In the genomic region with DNA sequence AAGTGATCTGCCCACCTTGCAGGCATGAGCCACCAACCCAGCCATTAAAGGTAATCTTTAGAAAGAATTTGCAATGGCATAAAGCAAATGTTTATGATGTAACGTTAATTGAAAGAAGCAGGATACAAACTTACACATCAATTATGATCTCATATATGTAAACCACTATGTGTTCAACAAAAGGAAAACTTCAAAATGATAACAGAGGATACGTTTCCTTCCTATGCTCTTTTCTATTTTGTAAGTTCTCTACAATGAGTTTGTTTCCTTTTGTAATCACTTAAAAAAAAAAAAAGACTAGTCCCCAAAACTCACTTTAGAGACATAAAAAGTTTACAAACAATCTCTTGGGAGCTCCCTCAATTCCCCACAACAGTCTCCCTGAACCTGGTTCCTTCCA, we compare ENCODE assay signal across 17 cellular contexts. TPM values are rescaled to one million over a fixed set of nuclear protein-coding genes. Genes with fewer than 3 reads are reported as not detected.
DNase-seq lines count a peak whose midpoint lies in the region; ATAC-seq and TF ChIP-seq lines count a peak whose summit lies in the region.
"Had no signal": no experiment of that assay in that cellular context is flagged by ENCODE, and none has a peak within 500 bp of the region (broad histone marks: within the 10 kb centered on the region; RNA-seq: fewer than 3 reads in every experiment).

No MANE protein-coding gene starts in this region.

- no peak for ATAC-seq in CD4-positive, alpha-beta T cell (ENCODE audit: poor library complexity)
- ATAC-seq in activated B cell treated with CpG ODN at 0.5 μM for 24 hours (ENCODE audit: low read depth) (no peak), naive B cell (ENCODE audit: low read depth in 2 of 2) (no peak), HG02973 (IDR thresholded peaks at IDR 0.05; ENCODE audit: unreplicated experiment) (no peak), GM19397 (IDR thresholded peaks at IDR 0.05; ENCODE audit: unreplicated experiment) (no peak)
- ATAC-seq: gastroesophageal sphincter, left lobe of liver, Right ventricle myocardium inferior had no signal

- POLR2A ChIA-PET in CD4-positive, alpha-beta T cell (lab: Charles Lee): interaction anchor here (0.6 to 3.0 kb wide), 3 partner anchors 19 to 38 kb away, joined by 4 to 25 read pairs (median 15); a partner anchor contains a TSS
- POLR2A ChIA-PET in activated B cell treated with CpG ODN at 0.5 μM for 24 hours (lab: Charles Lee): interaction anchor here (0.5 to 4.8 kb wide), 6 partner anchors 28 to 242 kb away, joined by 3 to 35 read pairs (median 6); a partner anchor contains a TSS

- no peak overlapping the region for H3K27ac ChIP-seq in CD4-positive, alpha-beta T cell (ENCODE audit: low read depth, low read length)
- H3K27ac ChIP-seq: BLaER1, brain microvascular endothelial cell, gastroesophageal sphincter had no signal

- peaks cover 5% of the 10 kb centered on the region for H3K36me3 Mint-ChIP-seq in CD4-positive, alpha-beta T cell (ENCODE audit: low read depth)
- H3K36me3 Mint-ChIP-seq in Calu3 (ENCODE audit: insufficient read depth, unreplicated experiment): peaks cover 46% of the 10 kb centered on the region
- peaks cover 8% of the 10 kb centered on the region for H3K36me3 Mint-ChIP-seq in activated B cell treated with CpG ODN at 0.5 μM for 24 hours (ENCODE audit: low read depth)
- no peaks in the 10 kb centered on the region for H3K36me3 Mint-ChIP-seq in naive B cell

- no TSS peak for BruUV-seq in Calu3 (replicated peaks; lab: Mats Ljungman, UMichigan)

- no peaks in the 10 kb centered on the region for H3K27me3 Mint-ChIP-seq in CD4-positive, alpha-beta T cell
- H3K27me3 Mint-ChIP-seq in Calu3 (ENCODE audit: unreplicated experiment): peaks cover 2% of the 10 kb centered on the region
- H3K27me3 Mint-ChIP-seq in activated B cell treated with CpG ODN at 0.5 μM for 24 hours: no peaks in the 10 kb centered on the region
- no peaks in the 10 kb centered on the region for H3K27me3 Mint-ChIP-seq in naive B cell

- no peaks in the 10 kb centered on the region for H3K9me3 Mint-ChIP-seq in CD4-positive, alpha-beta T cell
- H3K9me3 Mint-ChIP-seq in Calu3 (ENCODE audit: low read depth, unreplicated experiment) (no peaks in the 10 kb centered on the region), activated B cell treated with CpG ODN at 0.5 μM for 24 hours (no peaks in the 10 kb centered on the region), naive B cell (no peaks in the 10 kb centered on the region)

- intact Hi-C loops in CD4-positive, alpha-beta T cell (cut with DNase I, micrococcal nuclease): loop anchor here in 1 of 2 experiments (2.0 to 5.0 kb wide), 2 partner anchors 35 to 52 kb away; a partner anchor contains a TSS
- intact Hi-C loops in Calu3 (cut with micrococcal nuclease; ENCODE audit: unreplicated experiment) (no loop called here), activated B cell treated with CpG ODN at 0.5 μM for 24 hours (cut with micrococcal nuclease) (loop anchor here (5.0 kb wide), 2 partner anchors 52 to 223 kb away; a partner anchor contains a TSS)

- no peaks in the 10 kb centered on the region for H3K9me3 ChIP-seq in CD4-positive, alpha-beta T cell (ENCODE audit: control insufficient read depth, low read length)
- H3K9me3 ChIP-seq: BLaER1, gastroesophageal sphincter had no signal

- H3K27ac Mint-ChIP-seq in CD4-positive, alpha-beta T cell: peak overlapping the region; percentile 96
- H3K27ac Mint-ChIP-seq in Calu3 (ENCODE audit: unreplicated experiment): peak overlapping the region; percentile 49
- H3K27ac Mint-ChIP-seq in activated B cell treated with CpG ODN at 0.5 μM for 24 hours: peak overlapping the region; percentile 96
- H3K27ac Mint-ChIP-seq in naive B cell: peak overlapping the region; percentile 61 to 100 (median 94)

- peaks cover 48% of the 10 kb centered on the region for H3K4me1 Mint-ChIP-seq in CD4-positive, alpha-beta T cell (ENCODE audit: low read depth)
- H3K4me1 Mint-ChIP-seq in Calu3 (ENCODE audit: low read depth, unreplicated experiment) (peaks cover 34% of the 10 kb centered on the region), activated B cell treated with CpG ODN at 0.5 μM for 24 hours (peaks cover 54% of the 10 kb centered on the region), naive B cell (peaks cover 34 to 76% (median 48%) of the 10 kb centered on the region in 3 donors)

- CTCF ChIA-PET in CD4-positive, alpha-beta T cell (lab: Charles Lee): interaction anchor here (1.2 kb wide), 1 partner anchor 63 kb away, joined by 3 read pairs; a partner anchor contains a TSS
- CTCF ChIA-PET in Calu3 (lab: Charles Lee): no interaction called here
- CTCF ChIA-PET in activated B cell treated with CpG ODN at 0.5 μM for 24 hours (lab: Charles Lee): interaction anchor here (0.6 kb wide), 1 partner anchor 34 kb away, joined by 3 read pairs; no protein-coding TSS in a partner anchor

- DNase-seq in CD4-positive, alpha-beta T cell: no peak
- DNase-seq in Calu3: no peak
- DNase-seq in activated B cell treated with CpG ODN at 0.5 μM for 24 hours: no peak
- DNase-seq in naive B cell: no peak
- no peak for DNase-seq in NCI-H2196 treated with DMSO at 0.1 percent for 48 hours (lab: John Stamatoyannopoulos, UW; ENCODE audit: unreplicated experiment)
- DNase-seq in HuH-7.5 (ENCODE audit: low spot score): no peak
- DNase-seq: activated CD4-positive, CD25-positive, alpha-beta regulatory T cell treated with anti-CD3 and anti-CD28 coated beads, Interleukin-2, amount 50 U/mL, for 72 hours; brain microvascular endothelial cell; DMS79 treated with DMSO at 0.1 percent for 48 hours; Kasumi-1; NCI-H345 had no signal

- no peak for TF ChIP-seq CTCF in CD4-positive, alpha-beta T cell (IDR thresholded peaks at IDR 0.05)
- TF ChIP-seq CTCF in Calu3 (IDR thresholded peaks at IDR 0.05; ENCODE audit: unreplicated experiment) (no peak), activated B cell treated with CpG ODN at 0.5 μM for 24 hours (IDR thresholded peaks at IDR 0.05) (no peak)

- peak overlapping the region; percentile 76 for H3K4me3 Mint-ChIP-seq in CD4-positive, alpha-beta T cell
- H3K4me3 Mint-ChIP-seq in Calu3 (ENCODE audit: low read depth, unreplicated experiment): peak overlapping the region; percentile 99
- peak overlapping the region; percentile 53 for H3K4me3 Mint-ChIP-seq in activated B cell treated with CpG ODN at 0.5 μM for 24 hours
- H3K4me3 Mint-ChIP-seq in naive B cell: peak overlapping the region; percentile 64 to 100 (median 87)

- no peaks in the 10 kb centered on the region for H3K27me3 ChIP-seq in CD4-positive, alpha-beta T cell (ENCODE audit: control insufficient read depth, insufficient read depth, low read length)
- H3K27me3 ChIP-seq: brain microvascular endothelial cell, gastroesophageal sphincter had no signal

RNA-seq across cellular contexts. Expression of a gene that starts 1.4 kb away (rescaled TPM):
- 1 to 10 TPM; 2.9 to 3.4 TPM for total RNA-seq in CD4-positive, alpha-beta T cell
- 4.0 and 5.7 TPM in 2 replicates for total RNA-seq in Calu3 (2022)
- total RNA-seq in activated B cell treated with CpG ODN at 0.5 μM for 24 hours: 3.9 and 5.5 TPM in 2 replicates
- 1 to 10 TPM; 3.7 to 8.8 (median 7.6) TPM for polyA plus RNA-seq in naive B cell (ENCODE audit: low read depth in 6 of 6)

RNA-seq across cellular contexts. Expression of a gene that starts 1.5 kb away (rescaled TPM):
- total RNA-seq in CD4-positive, alpha-beta T cell: 10 to 100 TPM; 21.7 to 25.1 TPM
- total RNA-seq in Calu3 (2022) (30.5 and 32.3 TPM in 2 replicates), activated B cell treated with CpG ODN at 0.5 μM for 24 hours (32.3 and 33.5 TPM in 2 replicates)
- 10 to 100 TPM; 40.8 to 79.4 (median 47.8) TPM for polyA plus RNA-seq in naive B cell (ENCODE audit: low read depth in 6 of 6)

RNA-seq across cellular contexts. Expression of a gene that starts 21.7 kb away (rescaled TPM):
- total RNA-seq in CD4-positive, alpha-beta T cell: under 1 TPM; 0.20 to 0.27 TPM
- 97.6 and 103 TPM in 2 replicates for total RNA-seq in Calu3 (2022)
- 8.3 and 11.6 TPM in 2 replicates for total RNA-seq in activated B cell treated with CpG ODN at 0.5 μM for 24 hours
- polyA plus RNA-seq in naive B cell (ENCODE audit: low read depth in 6 of 6): 1 to 10 TPM in 4 of 6 donors, under 1 TPM in 1, not detected in 1; 0.97 to 2.1 (median 1.7) TPM

RNA-seq across cellular contexts. Expression of a gene that starts 34.9 kb away (rescaled TPM):
- 10 to 100 TPM; 41.3 to 41.8 TPM for total RNA-seq in CD4-positive, alpha-beta T cell
- total RNA-seq in Calu3 (2022): 41.7 and 42.1 TPM in 2 replicates
- 47.9 and 51.3 TPM in 2 replicates for total RNA-seq in activated B cell treated with CpG ODN at 0.5 μM for 24 hours
- 10 to 100 TPM in 2 of 6 donors, 1 to 10 TPM in 4; 5.5 to 16.5 (median 8.3) TPM for polyA plus RNA-seq in naive B cell (ENCODE audit: low read depth in 6 of 6)

RNA-seq across cellular contexts. Expression of a gene that starts 38.2 kb away (rescaled TPM):
- 10 to 100 TPM; 79.1 to 80.5 TPM for total RNA-seq in CD4-positive, alpha-beta T cell
- total RNA-seq in Calu3 (2022): 61.6 and 63.7 TPM in 2 replicates
- total RNA-seq in activated B cell treated with CpG ODN at 0.5 μM for 24 hours: 61.4 and 65.3 TPM in 2 replicates
- polyA plus RNA-seq in naive B cell (ENCODE audit: low read depth in 6 of 6): 10 to 100 TPM; 30.0 to 46.1 (median 41.3) TPM
